Comparison of ENCODE assay signal across 13 cellular contexts in the genomic region with DNA sequence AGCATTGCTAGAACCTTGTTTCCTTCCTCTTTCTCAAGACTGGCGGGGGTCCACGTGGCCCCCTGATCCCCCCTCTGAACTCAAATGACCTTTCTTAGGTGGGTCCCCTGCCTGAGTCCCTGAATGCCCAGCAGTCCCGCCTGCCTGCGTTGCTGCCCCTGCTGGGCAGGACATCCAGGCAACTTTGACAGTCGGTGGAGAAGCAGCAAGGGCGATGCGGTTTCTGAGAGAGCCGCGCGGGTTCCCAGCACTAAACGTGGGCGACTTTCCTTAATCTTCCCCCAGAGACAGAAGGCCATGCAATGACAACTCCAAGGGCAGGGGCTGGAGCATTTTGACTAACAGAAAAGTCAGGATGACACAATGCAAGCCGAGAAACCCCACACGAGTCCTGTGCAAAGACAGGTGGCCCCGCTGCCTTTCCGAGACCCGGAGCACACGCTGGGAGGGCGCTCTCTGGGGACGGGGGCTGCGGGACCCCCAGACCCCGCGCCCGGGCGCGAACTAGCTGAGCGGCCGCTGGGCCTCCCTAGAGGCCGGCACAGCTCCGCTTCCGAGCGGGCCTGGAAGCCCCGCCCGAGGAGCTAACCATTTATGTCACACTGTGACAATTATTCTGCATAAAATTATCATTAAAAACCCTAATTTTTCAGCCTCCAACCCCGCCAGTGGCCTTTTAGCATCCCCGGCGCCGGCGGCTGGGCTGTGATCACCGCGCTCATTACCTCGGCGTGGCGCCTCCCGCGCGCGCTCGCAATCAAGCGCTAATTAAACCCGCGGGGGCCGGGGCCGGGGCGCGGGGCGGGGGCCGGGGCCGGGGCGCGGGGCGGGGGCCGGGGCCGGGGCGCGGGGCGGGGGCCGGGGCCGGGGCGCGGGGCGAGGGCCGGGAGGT. TPM values are rescaled to one million over a fixed set of nuclear protein-coding genes. Genes with fewer than 3 reads are reported as not detected.
DNase-seq lines count a peak whose midpoint lies in the region; ATAC-seq and TF ChIP-seq lines count a peak whose summit lies in the region.
"Had no signal": no experiment of that assay in that cellular context is flagged by ENCODE, and none has a peak within 500 bp of the region (broad histone marks: within the 10 kb centered on the region; RNA-seq: fewer than 3 reads in every experiment).

No MANE protein-coding gene starts in this region.

- H3K4me1 Mint-ChIP-seq in activated CD4-positive, alpha-beta T cell treated with anti-CD3 and anti-CD28 coated beads for 36 hours = peaks cover 2% of the 10 kb centered on the region
- H3K4me1 Mint-ChIP-seq: CD14-positive monocyte had no signal

- H3K79me2 ChIP-seq in parathyroid adenoma = no peaks in the 10 kb centered on the region

- H3K27ac ChIP-seq in BLaER1 = no peak overlapping the region
- no peak overlapping the region for H3K27ac ChIP-seq in parathyroid adenoma
- no peak overlapping the region for H3K27ac ChIP-seq in dorsolateral prefrontal cortex

- H3K36me3 ChIP-seq in BLaER1 (no peaks in the 10 kb centered on the region), parathyroid adenoma (ENCODE audit: control insufficient read depth, insufficient read depth, low read length) (no peaks in the 10 kb centered on the region)

- ATAC-seq in SK-N-SH treated with all-trans-retinoic acid at 6 μM for 48 hours (peak; percentile 65), left ventricle myocardium superior (no peak), GM21576 (IDR thresholded peaks at IDR 0.05; ENCODE audit: unreplicated experiment) (no peak), HG02885 (IDR thresholded peaks at IDR 0.05; ENCODE audit: poor library complexity, unreplicated experiment) (no peak)
- no peak for ATAC-seq in activated CD4-positive, alpha-beta T cell treated with anti-CD3 and anti-CD28 coated beads for 36 hours

- H3K4me3 ChIP-seq in BLaER1 (peak overlapping the region; percentile 53), parathyroid adenoma (ENCODE audit: low read depth, low read length) (no peak overlapping the region), dorsolateral prefrontal cortex (peak overlapping the region in 21 of 59 donors; percentile 11 to 45 (median 26))

- no peak overlapping the region for H3K27ac Mint-ChIP-seq in activated CD4-positive, alpha-beta T cell treated with anti-CD3 and anti-CD28 coated beads for 36 hours
- H3K27ac Mint-ChIP-seq: CD14-positive monocyte; dendritic cell treated with granulocyte-macrophage colony-stimulating factor and Interleukin-4, amounts not matched to agents 40 ng/mL and 50 ng/mL, for 4 days had no signal

- H3K9ac ChIP-seq in BLaER1 = no peak overlapping the region
- H3K9ac ChIP-seq in parathyroid adenoma = no peak overlapping the region

- peaks cover 22% of the 10 kb centered on the region for H3K9me3 ChIP-seq in BLaER1
- no peaks in the 10 kb centered on the region for H3K9me3 ChIP-seq in parathyroid adenoma (ENCODE audit: control insufficient read depth, low read length)

- intact Hi-C loops in left ventricle myocardium superior (cut with micrococcal nuclease) = no loop called here
- intact Hi-C loops in dorsolateral prefrontal cortex (cut with DNase I) = no loop called here
- intact Hi-C loops in activated CD4-positive, alpha-beta T cell treated with anti-CD3 and anti-CD28 coated beads for 36 hours (cut with DNase I, micrococcal nuclease) = no loop called here

- POLR2A ChIA-PET in activated CD4-positive, alpha-beta T cell treated with anti-CD3 and anti-CD28 coated beads for 36 hours (lab: Charles Lee) = no interaction called here

- H3K4me2 ChIP-seq in BLaER1 (peak overlapping the region; percentile 79), parathyroid adenoma (ENCODE audit: low read length) (peak overlapping the region; percentile 40)

- no peaks in the 10 kb centered on the region for H4K20me1 ChIP-seq in BLaER1

- H3K27me3 ChIP-seq in BLaER1 (peaks cover 66% of the 10 kb centered on the region), parathyroid adenoma (ENCODE audit: control insufficient read depth, insufficient read depth, low read length) (no peaks in the 10 kb centered on the region), dorsolateral prefrontal cortex (peaks cover 0 to 81% (median 51%) of the 10 kb centered on the region in 45 donors)

- peaks cover 16% of the 10 kb centered on the region for H3K4me1 ChIP-seq in BLaER1
- no peaks in the 10 kb centered on the region for H3K4me1 ChIP-seq in parathyroid adenoma

- CTCF ChIA-PET in activated CD4-positive, alpha-beta T cell treated with anti-CD3 and anti-CD28 coated beads for 36 hours (lab: Charles Lee) = no interaction called here

- no peak overlapping the region for H3K4me3 Mint-ChIP-seq in activated CD4-positive, alpha-beta T cell treated with anti-CD3 and anti-CD28 coated beads for 36 hours
- H3K4me3 Mint-ChIP-seq: dendritic cell treated with granulocyte-macrophage colony-stimulating factor and Interleukin-4, amounts not matched to agents 40 ng/mL and 50 ng/mL, for 4 days had no signal

- TF ChIP-seq CTCF in parathyroid adenoma (IDR thresholded peaks at IDR 0.05) (no peak), dorsolateral prefrontal cortex (IDR thresholded peaks at IDR 0.05 in 54 of 56, conservative IDR thresholded peaks at IDR 0.05 in 2 of 56; ENCODE audit: low read depth in 1 of 56, partially characterized antibody in 56 of 56) (no peak)

- peaks cover 4% of the 10 kb centered on the region for H3K9me3 Mint-ChIP-seq in activated CD4-positive, alpha-beta T cell treated with anti-CD3 and anti-CD28 coated beads for 36 hours (ENCODE audit: low read depth)
- H3K9me3 Mint-ChIP-seq: dendritic cell treated with granulocyte-macrophage colony-stimulating factor and Interleukin-4, amounts not matched to agents 40 ng/mL and 50 ng/mL, for 4 days had no signal

- H2AFZ ChIP-seq in parathyroid adenoma = peak overlapping the region; percentile 11

- DNase-seq in left ventricle myocardium superior (peak; percentile 37), dorsolateral prefrontal cortex (no peak)
- no peak for DNase-seq in activated CD4-positive, alpha-beta T cell treated with anti-CD3 and anti-CD28 coated beads for 36 hours
- DNase-seq: activated gamma-delta T cell, NCI-H1694 had no signal

- H3K27me3 Mint-ChIP-seq in activated CD4-positive, alpha-beta T cell treated with anti-CD3 and anti-CD28 coated beads for 36 hours = peaks cover 45% of the 10 kb centered on the region

- no peaks in the 10 kb centered on the region for H3K36me3 Mint-ChIP-seq in activated CD4-positive, alpha-beta T cell treated with anti-CD3 and anti-CD28 coated beads for 36 hours (ENCODE audit: low read depth)
- H3K36me3 Mint-ChIP-seq: CD14-positive monocyte had no signal

TF ChIP-seq in SK-N-SH treated with all-trans-retinoic acid at 6 μM for 48 hours, 23 proteins besides CTCF, POLR2A, EP300 and RAD21 (continues in another document):
- TF ChIP-seq ZNF565 (CRISPR knock-in tag; conservative IDR thresholded peaks at IDR 0.05; ENCODE audit: low read depth) (no peak), PATZ1 (CRISPR knock-in tag; IDR thresholded peaks at IDR 0.05; ENCODE audit: borderline replicate concordance) (no peak), OSR1 (CRISPR knock-in tag; IDR thresholded peaks at IDR 0.05) (no peak), TOX (CRISPR knock-in tag; IDR thresholded peaks at IDR 0.05; ENCODE audit: borderline replicate concordance) (no peak), GLIS3 (CRISPR knock-in tag; IDR thresholded peaks at IDR 0.05) (no peak), PPARA (CRISPR knock-in tag; IDR thresholded peaks at IDR 0.05; ENCODE audit: borderline replicate concordance) (no peak), ZC3H10 (CRISPR knock-in tag; IDR thresholded peaks at IDR 0.05) (no peak), ISL1 (CRISPR knock-in tag; IDR thresholded peaks at IDR 0.05) (no peak), ESRRG (CRISPR knock-in tag; IDR thresholded peaks at IDR 0.05) (no peak), TCF4 (CRISPR knock-in tag; IDR thresholded peaks at IDR 0.05; ENCODE audit: borderline replicate concordance) (no peak)
- TF ChIP-seq, protein P1, sequence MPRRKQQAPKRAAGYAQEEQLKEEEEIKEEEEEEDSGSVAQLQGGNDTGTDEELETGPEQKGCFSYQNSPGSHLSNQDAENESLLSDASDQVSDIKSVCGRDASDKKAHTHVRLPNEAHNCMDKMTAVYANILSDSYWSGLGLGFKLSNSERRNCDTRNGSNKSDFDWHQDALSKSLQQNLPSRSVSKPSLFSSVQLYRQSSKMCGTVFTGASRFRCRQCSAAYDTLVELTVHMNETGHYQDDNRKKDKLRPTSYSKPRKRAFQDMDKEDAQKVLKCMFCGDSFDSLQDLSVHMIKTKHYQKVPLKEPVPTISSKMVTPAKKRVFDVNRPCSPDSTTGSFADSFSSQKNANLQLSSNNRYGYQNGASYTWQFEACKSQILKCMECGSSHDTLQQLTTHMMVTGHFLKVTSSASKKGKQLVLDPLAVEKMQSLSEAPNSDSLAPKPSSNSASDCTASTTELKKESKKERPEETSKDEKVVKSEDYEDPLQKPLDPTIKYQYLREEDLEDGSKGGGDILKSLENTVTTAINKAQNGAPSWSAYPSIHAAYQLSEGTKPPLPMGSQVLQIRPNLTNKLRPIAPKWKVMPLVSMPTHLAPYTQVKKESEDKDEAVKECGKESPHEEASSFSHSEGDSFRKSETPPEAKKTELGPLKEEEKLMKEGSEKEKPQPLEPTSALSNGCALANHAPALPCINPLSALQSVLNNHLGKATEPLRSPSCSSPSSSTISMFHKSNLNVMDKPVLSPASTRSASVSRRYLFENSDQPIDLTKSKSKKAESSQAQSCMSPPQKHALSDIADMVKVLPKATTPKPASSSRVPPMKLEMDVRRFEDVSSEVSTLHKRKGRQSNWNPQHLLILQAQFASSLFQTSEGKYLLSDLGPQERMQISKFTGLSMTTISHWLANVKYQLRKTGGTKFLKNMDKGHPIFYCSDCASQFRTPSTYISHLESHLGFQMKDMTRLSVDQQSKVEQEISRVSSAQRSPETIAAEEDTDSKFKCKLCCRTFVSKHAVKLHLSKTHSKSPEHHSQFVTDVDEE (CRISPR knock-in tag; IDR thresholded peaks at IDR 0.05) = no peak

RNA-seq across cellular contexts. Expression of gene ASB18, which starts 27.4 kb away (rescaled TPM):
- total RNA-seq in left ventricle myocardium superior (3.8 TPM), dorsolateral prefrontal cortex (1 to 10 TPM in 14 of 120 experiments, under 1 TPM in 20, not detected in 86; 0.37 to 2.2 (median 0.88) TPM)
- not detected for total RNA-seq in activated CD4-positive, alpha-beta T cell treated with anti-CD3 and anti-CD28 coated beads for 36 hours
- total RNA-seq: mononuclear cell had no signal
